11 cellular contexts compared by ENCODE assay signal in genomic region chr10:72089618-72090017, GRCh38. TPM values are rescaled to one million over a fixed set of nuclear protein-coding genes. Genes with fewer than 3 reads are reported as not detected.
DNase-seq lines count a peak whose midpoint lies in the region; ATAC-seq and TF ChIP-seq lines count a peak whose summit lies in the region.
"Had no signal": no experiment of that assay in that cellular context is flagged by ENCODE, and none has a peak within 500 bp of the region (broad histone marks: within the 10 kb centered on the region; RNA-seq: fewer than 3 reads in every experiment).

No MANE protein-coding gene starts in this region.

- peak in 1 of 3 donors; percentile 59 for DNase-seq in CD4-positive, CD25-positive, alpha-beta regulatory T cell
- DNase-seq in DMS153 (lab: John Stamatoyannopoulos, UW) (peak; percentile 10), lower lobe of right lung (no peak), caudate nucleus (lab: John Stamatoyannopoulos, UW) (no peak), SIG-M5 (lab: John Stamatoyannopoulos, UW) (no peak)
- DNase-seq in activated T-helper 1 cell treated with anti-CD3 and anti-CD28 coated beads, Interleukin-12 subunit alpha, Interleukin-12 subunit beta, Interleukin-2, Interleukin-4 antibody, amounts not matched to agents 30 ng/mL and 10 ng/mL and 1 ng/mL, durations not matched to agents 14 hours and 24 hours and 36 hours (ENCODE audit: low spot score) = no peak
- DNase-seq: NCI-H446 treated with DMSO at 0.1 percent for 48 hours, WERI-Rb-1 had no signal

- peaks cover 18% of the 10 kb centered on the region for H3K36me3 ChIP-seq in CD4-positive, CD25-positive, alpha-beta regulatory T cell (ENCODE audit: control insufficient read depth, insufficient read depth, low read length)
- peaks cover 4% of the 10 kb centered on the region for H3K36me3 ChIP-seq in lower lobe of right lung
- H3K36me3 ChIP-seq: SJSA1, WERI-Rb-1 had no signal

- H3K9me3 Mint-ChIP-seq in CD4-positive, CD25-positive, alpha-beta regulatory T cell = peaks cover 0 to 5% (median 0%) of the 10 kb centered on the region in 7 donors
- no peaks in the 10 kb centered on the region for H3K9me3 Mint-ChIP-seq in activated T-helper 1 cell treated with anti-CD3 and anti-CD28 coated beads, Interleukin-12 subunit alpha, Interleukin-12 subunit beta, Interleukin-2, Interleukin-4 antibody, amounts not matched to agents 30 ng/mL and 10 ng/mL and 1 ng/mL, durations not matched to agents 14 hours and 24 hours and 36 hours

- peak overlapping the region; percentile 98 for H3K27ac ChIP-seq in CD4-positive, CD25-positive, alpha-beta regulatory T cell (ENCODE audit: insufficient read depth, low read length, poor library complexity, severe bottlenecking)
- H3K27ac ChIP-seq in lower lobe of right lung (peak overlapping the region; percentile 84), caudate nucleus (ENCODE audit: low read depth, low read length) (no peak overlapping the region)
- H3K27ac ChIP-seq: SJSA1, WERI-Rb-1 had no signal

- intact Hi-C loops in activated T-helper 1 cell treated with anti-CD3 and anti-CD28 coated beads, Interleukin-12 subunit alpha, Interleukin-12 subunit beta, Interleukin-2, Interleukin-4 antibody, amounts not matched to agents 30 ng/mL and 10 ng/mL and 1 ng/mL, durations not matched to agents 14 hours and 24 hours and 36 hours (cut with micrococcal nuclease) = loop anchor here (1.0 to 10.0 kb wide), 10 partner anchors 18 to 1075 kb away; partner anchors contain the start of genes DDIT4, ECD, FAM149B1 and VSIR
- intact Hi-C loops in lower lobe of right lung (cut with DNase I) = no loop called here

- ATAC-seq in CD4-positive, CD25-positive, alpha-beta regulatory T cell (ENCODE audit: low read depth in 2 of 2) = no peak
- ATAC-seq in lower lobe of right lung (peak in 1 of 2 donors; percentile 39), GM18519 (IDR thresholded peaks at IDR 0.05; ENCODE audit: low FRiP score, unreplicated experiment) (no peak), GM21825 (IDR thresholded peaks at IDR 0.05; ENCODE audit: unreplicated experiment) (no peak)

- H3K27ac Mint-ChIP-seq in CD4-positive, CD25-positive, alpha-beta regulatory T cell = peak overlapping the region; percentile 100
- peak overlapping the region; percentile 87 for H3K27ac Mint-ChIP-seq in activated T-helper 1 cell treated with anti-CD3 and anti-CD28 coated beads, Interleukin-12 subunit alpha, Interleukin-12 subunit beta, Interleukin-2, Interleukin-4 antibody, amounts not matched to agents 30 ng/mL and 10 ng/mL and 1 ng/mL, durations not matched to agents 14 hours and 24 hours and 36 hours

- H3K36me3 Mint-ChIP-seq in CD4-positive, CD25-positive, alpha-beta regulatory T cell = peaks cover 24% of the 10 kb centered on the region
- H3K36me3 Mint-ChIP-seq in activated T-helper 1 cell treated with anti-CD3 and anti-CD28 coated beads, Interleukin-12 subunit alpha, Interleukin-12 subunit beta, Interleukin-2, Interleukin-4 antibody, amounts not matched to agents 30 ng/mL and 10 ng/mL and 1 ng/mL, durations not matched to agents 14 hours and 24 hours and 36 hours (ENCODE audit: low read depth) = peaks cover 24% of the 10 kb centered on the region

- no peak for TF ChIP-seq CTCF in lower lobe of right lung (IDR thresholded peaks at IDR 0.05)

- H3K27me3 Mint-ChIP-seq in CD4-positive, CD25-positive, alpha-beta regulatory T cell = peaks cover 8% of the 10 kb centered on the region
- H3K27me3 Mint-ChIP-seq in activated T-helper 1 cell treated with anti-CD3 and anti-CD28 coated beads, Interleukin-12 subunit alpha, Interleukin-12 subunit beta, Interleukin-2, Interleukin-4 antibody, amounts not matched to agents 30 ng/mL and 10 ng/mL and 1 ng/mL, durations not matched to agents 14 hours and 24 hours and 36 hours (ENCODE audit: insufficient read depth) = no peaks in the 10 kb centered on the region

- H3K9me3 ChIP-seq in CD4-positive, CD25-positive, alpha-beta regulatory T cell (ENCODE audit: control insufficient read depth in 2 of 2, low read length in 2 of 2) = no peaks in the 10 kb centered on the region
- H3K9me3 ChIP-seq in lower lobe of right lung = no peaks in the 10 kb centered on the region
- H3K9me3 ChIP-seq: SJSA1 had no signal

- H3K27me3 ChIP-seq in CD4-positive, CD25-positive, alpha-beta regulatory T cell (ENCODE audit: control insufficient read depth, insufficient read depth, low read length) = no peaks in the 10 kb centered on the region
- H3K27me3 ChIP-seq in lower lobe of right lung (ENCODE audit: low read depth) = peaks cover 26% of the 10 kb centered on the region

- peak overlapping the region; percentile 99 to 100 (median 100) for H3K4me3 Mint-ChIP-seq in CD4-positive, CD25-positive, alpha-beta regulatory T cell
- peak overlapping the region; percentile 60 for H3K4me3 Mint-ChIP-seq in activated T-helper 1 cell treated with anti-CD3 and anti-CD28 coated beads, Interleukin-12 subunit alpha, Interleukin-12 subunit beta, Interleukin-2, Interleukin-4 antibody, amounts not matched to agents 30 ng/mL and 10 ng/mL and 1 ng/mL, durations not matched to agents 14 hours and 24 hours and 36 hours

- peak overlapping the region; percentile 86 for H3K4me3 ChIP-seq in CD4-positive, CD25-positive, alpha-beta regulatory T cell (ENCODE audit: low read depth, low read length)
- no peak overlapping the region for H3K4me3 ChIP-seq in lower lobe of right lung
- H3K4me3 ChIP-seq: SJSA1 had no signal

- peaks cover 4 to 53% (median 33%) of the 10 kb centered on the region in 4 donors for H3K4me1 Mint-ChIP-seq in CD4-positive, CD25-positive, alpha-beta regulatory T cell
- H3K4me1 Mint-ChIP-seq in activated T-helper 1 cell treated with anti-CD3 and anti-CD28 coated beads, Interleukin-12 subunit alpha, Interleukin-12 subunit beta, Interleukin-2, Interleukin-4 antibody, amounts not matched to agents 30 ng/mL and 10 ng/mL and 1 ng/mL, durations not matched to agents 14 hours and 24 hours and 36 hours (ENCODE audit: low read depth) = peaks cover 62% of the 10 kb centered on the region

- H3K4me1 ChIP-seq in CD4-positive, CD25-positive, alpha-beta regulatory T cell (ENCODE audit: control insufficient read depth, insufficient read depth, low read length, poor library complexity, severe bottlenecking) = peaks cover 41% of the 10 kb centered on the region
- H3K4me1 ChIP-seq in lower lobe of right lung = peaks cover 41% of the 10 kb centered on the region

RNA-seq across cellular contexts. Expression of gene SPOCK2, which starts 1.3 kb away (rescaled TPM):
- 683 TPM for total RNA-seq in CD4-positive, CD25-positive, alpha-beta regulatory T cell
- 100 to 1,000 TPM; 221 to 321 (median 270) TPM for polyA plus RNA-seq in CD4-positive, CD25-positive, alpha-beta regulatory T cell
- 139 and 142 TPM in 2 replicates for total RNA-seq in activated T-helper 1 cell treated with anti-CD3 and anti-CD28 coated beads, Interleukin-12 subunit alpha, Interleukin-12 subunit beta, Interleukin-2, Interleukin-4 antibody, amounts not matched to agents 30 ng/mL and 10 ng/mL and 1 ng/mL, durations not matched to agents 14 hours and 24 hours and 36 hours
- total RNA-seq in lower lobe of right lung = 108 TPM
- total RNA-seq: SJSA1 had no signal
